ENCODE assay signal across 1 cellular context in the genomic region with DNA sequence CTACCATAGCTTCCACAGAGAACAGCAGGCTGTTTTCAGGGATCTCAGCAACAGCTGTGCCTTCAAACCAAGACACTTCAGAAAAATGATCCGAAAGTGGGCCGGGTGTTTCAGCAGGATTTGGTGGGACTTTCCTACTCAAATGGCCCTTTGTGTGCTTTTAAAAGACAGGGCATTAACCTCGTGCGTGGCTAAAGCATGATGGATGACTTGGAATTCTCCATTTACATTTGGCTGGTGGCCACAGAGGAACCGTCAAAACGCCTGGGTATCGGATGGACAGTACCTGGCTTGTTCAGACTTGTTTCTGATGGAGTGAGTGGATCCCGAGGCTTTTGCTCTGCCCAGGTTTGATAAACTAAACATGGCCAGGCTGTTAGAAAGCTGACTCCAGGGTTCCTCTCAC.
TF ChIP-seq lines count a peak whose summit lies in the region.

No MANE protein-coding gene starts in this region.

TF ChIP-seq in GM23338, 12 proteins besides CTCF, POLR2A, EP300 and RAD21:
- TF ChIP-seq JUNB (IDR thresholded peaks at IDR 0.05; ENCODE audit: unreplicated experiment) (no peak), ZNF462 (CRISPR knock-in tag; IDR thresholded peaks at IDR 0.05) (no peak), POLR2AphosphoS5 (IDR thresholded peaks at IDR 0.05; ENCODE audit: low read depth) (no peak), EZH2phosphoT487 (IDR thresholded peaks at IDR 0.05; ENCODE audit: unreplicated experiment) (no peak), REST (IDR thresholded peaks at IDR 0.05; ENCODE audit: unreplicated experiment) (no peak), EZH2 (IDR thresholded peaks at IDR 0.05; ENCODE audit: low read depth, unreplicated experiment) (no peak), NANOG (IDR thresholded peaks at IDR 0.05; ENCODE audit: borderline replicate concordance) (no peak), ZNF331 (CRISPR knock-in tag; IDR thresholded peaks at IDR 0.05; ENCODE audit: low read depth) (no peak), CREB1 (CRISPR knock-in tag; IDR thresholded peaks at IDR 0.05; ENCODE audit: low read depth) (no peak), STAT1 (IDR thresholded peaks at IDR 0.05; ENCODE audit: unreplicated experiment) (no peak), ZNF114 (CRISPR knock-in tag; IDR thresholded peaks at IDR 0.05) (no peak)
- TF ChIP-seq, protein P1, sequence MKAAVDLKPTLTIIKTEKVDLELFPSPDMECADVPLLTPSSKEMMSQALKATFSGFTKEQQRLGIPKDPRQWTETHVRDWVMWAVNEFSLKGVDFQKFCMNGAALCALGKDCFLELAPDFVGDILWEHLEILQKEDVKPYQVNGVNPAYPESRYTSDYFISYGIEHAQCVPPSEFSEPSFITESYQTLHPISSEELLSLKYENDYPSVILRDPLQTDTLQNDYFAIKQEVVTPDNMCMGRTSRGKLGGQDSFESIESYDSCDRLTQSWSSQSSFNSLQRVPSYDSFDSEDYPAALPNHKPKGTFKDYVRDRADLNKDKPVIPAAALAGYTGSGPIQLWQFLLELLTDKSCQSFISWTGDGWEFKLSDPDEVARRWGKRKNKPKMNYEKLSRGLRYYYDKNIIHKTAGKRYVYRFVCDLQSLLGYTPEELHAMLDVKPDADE (IDR thresholded peaks at IDR 0.05), result no peak
